8 cellular contexts compared by ENCODE assay signal in the genomic region with DNA sequence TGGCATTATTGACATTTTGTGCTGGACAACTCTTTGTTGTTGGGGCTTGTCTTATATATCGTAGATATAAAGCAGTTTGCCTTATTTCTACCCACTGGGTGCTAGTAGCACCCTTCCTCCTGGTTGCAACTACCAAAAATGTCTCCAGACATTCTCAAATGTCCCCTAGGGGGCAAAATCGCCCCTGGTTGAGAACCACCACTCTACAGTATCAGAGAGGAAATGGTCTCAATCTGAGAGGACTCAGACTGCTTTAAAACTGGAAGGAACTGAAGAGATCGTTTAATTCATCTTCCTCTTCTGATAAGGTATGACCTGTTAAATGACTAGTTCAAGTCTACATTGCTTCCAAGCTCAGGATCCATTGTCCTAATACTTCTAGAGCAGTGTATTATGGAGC. TPM values are rescaled to one million over a fixed set of nuclear protein-coding genes. Genes with fewer than 3 reads are reported as not detected.
DNase-seq lines count a peak whose midpoint lies in the region; ATAC-seq and TF ChIP-seq lines count a peak whose summit lies in the region.

No MANE protein-coding gene starts in this region.

- no peak overlapping the region for H3K27ac Mint-ChIP-seq in activated CD4-positive, alpha-beta T cell treated with anti-CD3 and anti-CD28 coated beads, Interleukin-2, amount 10 ng/mL, durations not matched to agents 7 days and 5 days
- H3K27ac Mint-ChIP-seq in stimulated activated naive B cell treated with anti-CD40 and anti-IgM and Interleukin-4, amounts not matched to agents 10 μg/mL and 1 μg/mL and 100 μg/mL, for 72 hours: no peak overlapping the region

- no peaks in the 10 kb centered on the region for H3K9me3 Mint-ChIP-seq in activated CD4-positive, alpha-beta T cell treated with anti-CD3 and anti-CD28 coated beads, Interleukin-2, amount 10 ng/mL, durations not matched to agents 7 days and 5 days
- H3K9me3 Mint-ChIP-seq in stimulated activated naive B cell treated with anti-CD40 and anti-IgM and Interleukin-4, amounts not matched to agents 10 μg/mL and 1 μg/mL and 100 μg/mL, for 72 hours: no peaks in the 10 kb centered on the region

- H3K9me3 ChIP-seq in cardiac muscle cell (ENCODE audit: low read depth): no peaks in the 10 kb centered on the region
- no peaks in the 10 kb centered on the region for H3K9me3 ChIP-seq in right atrium auricular region
- H3K9me3 ChIP-seq in esophagus muscularis mucosa: no peaks in the 10 kb centered on the region

- intact Hi-C loops in esophagus muscularis mucosa (cut with DNase I): no loop called here

- CTCF ChIA-PET in activated CD4-positive, alpha-beta T cell treated with anti-CD3 and anti-CD28 coated beads, Interleukin-2, amount 10 ng/mL, durations not matched to agents 7 days and 5 days (lab: Charles Lee): interaction anchor here (1.1 kb wide), 1 partner anchor 26 kb away, joined by 3 read pairs; no protein-coding TSS in a partner anchor

- H3K4me3 Mint-ChIP-seq in activated CD4-positive, alpha-beta T cell treated with anti-CD3 and anti-CD28 coated beads, Interleukin-2, amount 10 ng/mL, durations not matched to agents 7 days and 5 days: no peak overlapping the region
- no peak overlapping the region for H3K4me3 Mint-ChIP-seq in stimulated activated naive B cell treated with anti-CD40 and anti-IgM and Interleukin-4, amounts not matched to agents 10 μg/mL and 1 μg/mL and 100 μg/mL, for 72 hours

- ATAC-seq in HG02870 (IDR thresholded peaks at IDR 0.05; ENCODE audit: unreplicated experiment): peak; percentile 66
- peak; percentile 56 for ATAC-seq in stimulated activated naive B cell treated with anti-CD40 and anti-IgM and Interleukin-4, amounts not matched to agents 10 μg/mL and 1 μg/mL and 100 μg/mL, for 72 hours (replicated peaks)

- no peaks in the 10 kb centered on the region for H3K27me3 ChIP-seq in cardiac muscle cell
- no peaks in the 10 kb centered on the region for H3K27me3 ChIP-seq in right atrium auricular region
- H3K27me3 ChIP-seq in esophagus muscularis mucosa: no peaks in the 10 kb centered on the region

- DNase-seq in cardiac muscle cell (ENCODE audit: low read depth in 1 of 2, low spot score in 1 of 2) (no peak), right atrium auricular region (ENCODE audit: low spot score) (no peak), NCI-H1105 (lab: John Stamatoyannopoulos, UW) (no peak), HPDE6-E6E7 (ENCODE audit: extremely low spot score) (no peak), esophagus muscularis mucosa (ENCODE audit: extremely low spot score) (no peak)
- peak; percentile 31 for DNase-seq in activated CD4-positive, alpha-beta T cell treated with anti-CD3 and anti-CD28 coated beads, Interleukin-2, amount 10 ng/mL, durations not matched to agents 7 days and 5 days
- no peak for DNase-seq in stimulated activated naive B cell treated with anti-CD40 and anti-IgM and Interleukin-4, amounts not matched to agents 10 μg/mL and 1 μg/mL and 100 μg/mL, for 72 hours

- TF ChIP-seq POLR2A in esophagus muscularis mucosa (IDR thresholded peaks at IDR 0.05; ENCODE audit: low read depth): no peak

- peaks cover 8% of the 10 kb centered on the region for H3K27me3 Mint-ChIP-seq in activated CD4-positive, alpha-beta T cell treated with anti-CD3 and anti-CD28 coated beads, Interleukin-2, amount 10 ng/mL, durations not matched to agents 7 days and 5 days
- peaks cover 9 to 14% of the 10 kb centered on the region in 2 donors for H3K27me3 Mint-ChIP-seq in stimulated activated naive B cell treated with anti-CD40 and anti-IgM and Interleukin-4, amounts not matched to agents 10 μg/mL and 1 μg/mL and 100 μg/mL, for 72 hours

- 64% methylated on average over 3 of the region's 3 CpGs for WGBS in esophagus muscularis mucosa

- H3K4me1 ChIP-seq in cardiac muscle cell (ENCODE audit: low read depth): peaks cover 25% of the 10 kb centered on the region
- peaks cover 0 to 8% of the 10 kb centered on the region in 2 donors for H3K4me1 ChIP-seq in right atrium auricular region
- H3K4me1 ChIP-seq in esophagus muscularis mucosa: peaks cover 3 to 38% (median 22%) of the 10 kb centered on the region in 4 donors

- no peaks in the 10 kb centered on the region for H3K4me1 Mint-ChIP-seq in activated CD4-positive, alpha-beta T cell treated with anti-CD3 and anti-CD28 coated beads, Interleukin-2, amount 10 ng/mL, durations not matched to agents 7 days and 5 days
- H3K4me1 Mint-ChIP-seq in stimulated activated naive B cell treated with anti-CD40 and anti-IgM and Interleukin-4, amounts not matched to agents 10 μg/mL and 1 μg/mL and 100 μg/mL, for 72 hours: no peaks in the 10 kb centered on the region

- H3K27ac ChIP-seq in cardiac muscle cell (no peak overlapping the region), right atrium auricular region (no peak overlapping the region), esophagus muscularis mucosa (replicated peaks in 1 of 4) (no peak overlapping the region)

- POLR2A ChIA-PET in activated CD4-positive, alpha-beta T cell treated with anti-CD3 and anti-CD28 coated beads, Interleukin-2, amount 10 ng/mL, durations not matched to agents 7 days and 5 days (lab: Charles Lee): no interaction called here

- no peak overlapping the region for H3K4me3 ChIP-seq in cardiac muscle cell
- H3K4me3 ChIP-seq in right atrium auricular region: no peak overlapping the region
- no peak overlapping the region for H3K4me3 ChIP-seq in esophagus muscularis mucosa

- H3K36me3 ChIP-seq in cardiac muscle cell (no peaks in the 10 kb centered on the region), right atrium auricular region (no peaks in the 10 kb centered on the region), esophagus muscularis mucosa (no peaks in the 10 kb centered on the region)

- TF ChIP-seq CTCF in cardiac muscle cell (IDR thresholded peaks at IDR 0.05; ENCODE audit: low read depth, low read length) (peak; percentile 6), right atrium auricular region (IDR thresholded peaks at IDR 0.05) (no peak), esophagus muscularis mucosa (IDR thresholded peaks at IDR 0.05) (no peak)

- no peaks in the 10 kb centered on the region for H3K36me3 Mint-ChIP-seq in activated CD4-positive, alpha-beta T cell treated with anti-CD3 and anti-CD28 coated beads, Interleukin-2, amount 10 ng/mL, durations not matched to agents 7 days and 5 days (ENCODE audit: low read depth)
- H3K36me3 Mint-ChIP-seq in stimulated activated naive B cell treated with anti-CD40 and anti-IgM and Interleukin-4, amounts not matched to agents 10 μg/mL and 1 μg/mL and 100 μg/mL, for 72 hours: no peaks in the 10 kb centered on the region

- no peak for TF ChIP-seq EP300 in esophagus muscularis mucosa (IDR thresholded peaks at IDR 0.05)

RNA-seq across cellular contexts. Expression of gene SH3BGRL2, which starts 14.9 kb away (rescaled TPM):
- 35.0 and 36.1 TPM in 2 replicates for total RNA-seq in cardiac muscle cell
- 21.7 and 25.2 TPM in 2 replicates for polyA plus RNA-seq in cardiac muscle cell
- 10 to 100 TPM in 1 of 2 donors, 1 to 10 TPM in 1; 9.6 to 15.5 TPM for total RNA-seq in right atrium auricular region
- under 1 TPM; 0.12 to 0.17 TPM for total RNA-seq in activated CD4-positive, alpha-beta T cell treated with anti-CD3 and anti-CD28 coated beads, Interleukin-2, amount 10 ng/mL, durations not matched to agents 7 days and 5 days
- 10 to 100 TPM; 22.8 to 34.1 (median 31.6) TPM for total RNA-seq in esophagus muscularis mucosa

Comparison
In these comparisons a context has a peak if more than half of its experiments do, and no peak if none do; other contexts are left out.
1. RNA of gene SH3BGRL2, which starts 14.9 kb away (total RNA-seq): 35.0 to 36.1 TPM in cardiac muscle cell, 22.8 to 34.1 TPM in esophagus muscularis mucosa and 9.6 to 15.5 TPM in right atrium auricular region; 0.12 to 0.17 TPM in activated CD4-positive, alpha-beta T cell treated with anti-CD3 and anti-CD28 coated beads, Interleukin-2, amount 10 ng/mL, durations not matched to agents 7 days and 5 days; every median in the first group is over 4 times any median in the second.